ENCODE assay signal across 8 cellular contexts in genomic region chr1:155242805-155243358, GRCh38. TPM values are rescaled to one million over a fixed set of nuclear protein-coding genes. Genes with fewer than 3 reads are reported as not detected.
A peak's percentile ranks its signal among the peaks of the same experiment; 100 is the strongest.
DNase-seq lines count a peak whose midpoint lies in the region; ATAC-seq and TF ChIP-seq lines count a peak whose summit lies in the region.

No MANE protein-coding gene starts in this region.

- CTCF ChIA-PET in Calu3 (lab: Charles Lee), result interaction anchor here (1.5 kb wide), 1 partner anchor 36 kb away, joined by 4 read pairs; no protein-coding TSS in a partner anchor

- H3K27ac Mint-ChIP-seq in Calu3 (ENCODE audit: unreplicated experiment) (no peak overlapping the region), endodermal cell (no peak overlapping the region)

- no peak overlapping the region for H2AFZ ChIP-seq in OCI-LY3 (ENCODE audit: low read depth, low read length)

- H3K4me3 Mint-ChIP-seq in Calu3 (ENCODE audit: low read depth, unreplicated experiment) (peak overlapping the region; percentile 69), endodermal cell (peak overlapping the region; percentile 77)

- peak overlapping the region; percentile 78 for H3K4me2 ChIP-seq in OCI-LY3 (ENCODE audit: low read length)

- H4K20me1 ChIP-seq in OCI-LY3 (ENCODE audit: insufficient read depth, low read length), result no peaks in the 10 kb centered on the region

- TF ChIP-seq CTCF in Calu3 (IDR thresholded peaks at IDR 0.05; ENCODE audit: unreplicated experiment), result no peak
- no peak for TF ChIP-seq CTCF in OCI-LY3 (IDR thresholded peaks at IDR 0.05; ENCODE audit: low read depth, low read length)
- TF ChIP-seq CTCF in endodermal cell (conservative IDR thresholded peaks at IDR 0.05), result no peak

- H3K9me3 Mint-ChIP-seq in Calu3 (ENCODE audit: low read depth, unreplicated experiment), result no peaks in the 10 kb centered on the region
- H3K9me3 Mint-ChIP-seq in endodermal cell, result no peaks in the 10 kb centered on the region

- no peaks in the 10 kb centered on the region for H3K27me3 ChIP-seq in OCI-LY3 (ENCODE audit: low read depth, low read length)
- H3K27me3 ChIP-seq in endodermal cell (ENCODE audit: control insufficient read depth, insufficient read depth, low read length, poor library complexity, severe bottlenecking), result no peaks in the 10 kb centered on the region

- DNase-seq in Calu3 (no peak), endodermal cell (no peak), pons (ENCODE audit: low spot score) (peak; percentile 41), cerebellar nuclear complex (lab: John Stamatoyannopoulos, UW) (no peak), anterior cingulate cortex (lab: John Stamatoyannopoulos, UW) (no peak)
- no peak for DNase-seq in activated CD4-positive, CD25-positive, alpha-beta regulatory T cell (lab: John Stamatoyannopoulos, UW)

- H3K36me3 Mint-ChIP-seq in Calu3 (ENCODE audit: insufficient read depth, unreplicated experiment) (peaks cover 39% of the 10 kb centered on the region), endodermal cell (ENCODE audit: low read depth) (peaks cover 22% of the 10 kb centered on the region)

- no peaks in the 10 kb centered on the region for H3K27me3 Mint-ChIP-seq in Calu3 (ENCODE audit: unreplicated experiment)
- H3K27me3 Mint-ChIP-seq in endodermal cell (ENCODE audit: insufficient read depth), result peaks cover 13% of the 10 kb centered on the region

- no peaks in the 10 kb centered on the region for H3K9me3 ChIP-seq in OCI-LY3 (ENCODE audit: insufficient read depth, low read length)
- H3K9me3 ChIP-seq in endodermal cell (ENCODE audit: control insufficient read depth, low read length), result no peaks in the 10 kb centered on the region

- H3K4me3 ChIP-seq in OCI-LY3 (ENCODE audit: low read length) (peak overlapping the region; percentile 79), endodermal cell (ENCODE audit: low read length) (peak overlapping the region; percentile 89)

- ATAC-seq in GM21786 (IDR thresholded peaks at IDR 0.05; ENCODE audit: unreplicated experiment), result no peak

- no TSS peak for BruUV-seq in Calu3 (replicated peaks; lab: Mats Ljungman, UMichigan)

- H3K36me3 ChIP-seq in OCI-LY3 (replicated peaks; ENCODE audit: low read depth, low read length) (peaks cover 9% of the 10 kb centered on the region), endodermal cell (ENCODE audit: control insufficient read depth, insufficient read depth, low read length) (peaks cover 6% of the 10 kb centered on the region)

- H3K27ac ChIP-seq in OCI-LY3 (ENCODE audit: low read length) (no peak overlapping the region), endodermal cell (ENCODE audit: low read depth, low read length) (no peak overlapping the region)

- H3K79me2 ChIP-seq in OCI-LY3 (ENCODE audit: low read length), result peaks cover 8% of the 10 kb centered on the region

- 81 to 86% methylated on average over 2 to 3 of the region's 3 CpGs for WGBS in endodermal cell (ENCODE audit: insufficient coverage in 1 of 2, insufficient read length in 1 of 2), 2 experiments

- H3K4me1 ChIP-seq in OCI-LY3 (ENCODE audit: low read length) (peaks cover 27% of the 10 kb centered on the region), endodermal cell (ENCODE audit: control insufficient read depth, insufficient read depth, low read length) (no peaks in the 10 kb centered on the region)

- no peak overlapping the region for H3K9ac ChIP-seq in OCI-LY3 (ENCODE audit: low read length)
- H3K9ac ChIP-seq in endodermal cell (ENCODE audit: extremely low read depth, low read length, poor library complexity, severe bottlenecking), result no peak overlapping the region

- H3K4me1 Mint-ChIP-seq in Calu3 (ENCODE audit: low read depth, unreplicated experiment) (peaks cover 20% of the 10 kb centered on the region), endodermal cell (peaks cover 12% of the 10 kb centered on the region)

- intact Hi-C loops in Calu3 (cut with micrococcal nuclease; ENCODE audit: unreplicated experiment), result no loop called here

RNA-seq across cellular contexts. Expression of gene ENTREP3, which starts 12.4 kb away (rescaled TPM):
- 25.2 and 25.9 TPM in 2 replicates for total RNA-seq in Calu3 (2022)
- total RNA-seq in endodermal cell, result 10 to 100 TPM; 49.5 to 65.9 TPM
- polyA plus RNA-seq in endodermal cell (2013, experiment 1 of 2), result 57.2 TPM
- polyA plus RNA-seq in endodermal cell (2013, experiment 2 of 2), result 49.2 TPM

RNA-seq across cellular contexts. Expression of gene SCAMP3, which starts 19.3 kb away (rescaled TPM):
- total RNA-seq in Calu3 (2022) (85.1 and 104 TPM in 2 replicates), endodermal cell (10 to 100 TPM; 56.1 TPM)
- polyA plus RNA-seq in endodermal cell (2013, experiment 1 of 2), result 66.4 TPM
- 60.2 TPM for polyA plus RNA-seq in endodermal cell (2013, experiment 2 of 2)

RNA-seq across cellular contexts. Expression of gene CLK2, which starts 30.4 kb away (rescaled TPM):
- total RNA-seq in Calu3 (2022), result 78.5 and 79.4 TPM in 2 replicates
- total RNA-seq in endodermal cell, result 10 to 100 TPM; 69.8 to 82.3 TPM
- polyA plus RNA-seq in endodermal cell (2013, experiment 1 of 2), result 84.9 TPM
- 71.3 TPM for polyA plus RNA-seq in endodermal cell (2013, experiment 2 of 2)

RNA-seq across cellular contexts. Expression of gene HCN3, which starts 34.4 kb away (rescaled TPM):
- 11.8 and 19.6 TPM in 2 replicates for total RNA-seq in Calu3 (2022)
- total RNA-seq in endodermal cell, result 1 to 10 TPM; 8.7 to 9.2 TPM
- 15.1 TPM for polyA plus RNA-seq in endodermal cell (2013, experiment 1 of 2)
- polyA plus RNA-seq in endodermal cell (2013, experiment 2 of 2), result 12.8 TPM

RNA-seq across cellular contexts. Expression of gene MTX1, which starts 34.4 kb away (rescaled TPM):
- total RNA-seq in Calu3 (2022), result 58.9 and 60.0 TPM in 2 replicates
- total RNA-seq in endodermal cell, result 10 to 100 TPM; 47.3 to 63.2 TPM
- polyA plus RNA-seq in endodermal cell (2013, experiment 1 of 2), result 43.6 TPM
- polyA plus RNA-seq in endodermal cell (2013, experiment 2 of 2), result 43.3 TPM
